29 cellular contexts compared by ENCODE assay signal in genomic region chr11:11251394-11251970, GRCh38.
DNase-seq lines count a peak whose midpoint lies in the region; ATAC-seq, FAIRE-seq and TF ChIP-seq lines count a peak whose summit lies in the region.
"Had no signal": no experiment of that assay in that cellular context is flagged by ENCODE, and none has a peak within 500 bp of the region (broad histone marks: within the 10 kb centered on the region; RNA-seq: fewer than 3 reads in every experiment).

No MANE protein-coding gene starts in this region.

- DNase-seq in HepG2 (ENCODE audit: low spot score) (no peak), right lobe of liver (no peak), OCI-LY7 (ENCODE audit: low spot score) (peak; percentile 53), iPS-NIHi11 (ENCODE audit: low spot score) (no peak)
- DNase-seq in activated CD4-positive, alpha-beta T cell treated with anti-CD3 and anti-CD28 coated beads for 1 hour: no peak
- DNase-seq: activated CD4-positive, alpha-beta memory T cell treated with anti-CD3 and anti-CD28 coated beads, Interleukin-2, amount 10 ng/mL, durations not matched to agents 7 days and 5 days; activated CD8-positive, alpha-beta memory T cell treated with anti-CD3 and anti-CD28 coated beads, Interleukin-2, amount 50 U/mL, for 48 hours; CD8-positive, alpha-beta T cell; effector CD4-positive, alpha-beta T cell; KBM-7; midbrain; naive thymus-derived CD4-positive, alpha-beta T cell; NCI-H1694; NCI-H524 treated with DMSO at 0.1 percent for 48 hours; occipital lobe; stimulated activated naive CD8-positive, alpha-beta T cell treated with anti-CD3 and anti-CD28 coated beads, Interleukin-15, Interleukin-2, amounts not matched to agents 100 U/mL and 50 U/mL, for 24 hours; testis had no signal

- no peak for ATAC-seq in HepG2
- ATAC-seq in right lobe of liver: no peak
- ATAC-seq in HG03108 (IDR thresholded peaks at IDR 0.05; ENCODE audit: unreplicated experiment): peak; percentile 47
- ATAC-seq in HG03196 (IDR thresholded peaks at IDR 0.05; ENCODE audit: unreplicated experiment): no peak
- ATAC-seq in GM21447 (IDR thresholded peaks at IDR 0.05; ENCODE audit: unreplicated experiment): no peak
- ATAC-seq: activated CD4-positive, CD25-positive, alpha-beta regulatory T cell treated with anti-CD3 and anti-CD28 coated beads, Interleukin-2, amount 50 U/mL, for 24 hours; activated naive CD4-positive, alpha-beta T cell treated with anti-CD3 and anti-CD28 coated beads, Interleukin-2, amount 50 U/mL, for 72 hours; CD8-positive, alpha-beta T cell; naive thymus-derived CD4-positive, alpha-beta T cell; stimulated activated naive CD8-positive, alpha-beta T cell treated with anti-CD3 and anti-CD28 coated beads, Interleukin-15, Interleukin-2, amounts not matched to agents 100 U/mL and 50 U/mL, for 24 hours had no signal

- H2AFZ ChIP-seq in HepG2 (ENCODE audit: low read length): no peak overlapping the region
- no peak overlapping the region for H2AFZ ChIP-seq in OCI-LY7 (ENCODE audit: low read length)

- H3K4me2 ChIP-seq in HepG2 (ENCODE audit: low read depth, low read length): no peak overlapping the region
- peak overlapping the region; percentile 37 for H3K4me2 ChIP-seq in OCI-LY7 (ENCODE audit: low read length)

- TF ChIP-seq CTCF in HepG2 (CRISPR knock-in tag; IDR thresholded peaks at IDR 0.05) (no peak), right lobe of liver (IDR thresholded peaks at IDR 0.05) (no peak), OCI-LY7 (conservative IDR thresholded peaks at IDR 0.05; ENCODE audit: low read length) (no peak)

- in situ Hi-C loops in HepG2 (cut with HindIII; ENCODE audit: extremely low pct_ligation_motif_present, low pct_unique_long_range_greater_than_20kb): no loop called here

- TF ChIP-seq RAD21 in HepG2 (CRISPR knock-in tag; IDR thresholded peaks at IDR 0.05): no peak

- no peaks in the 10 kb centered on the region for H4K20me1 ChIP-seq in HepG2 (ENCODE audit: insufficient read depth, low read length)
- no peaks in the 10 kb centered on the region for H4K20me1 ChIP-seq in OCI-LY7 (ENCODE audit: insufficient read depth, low read length)

- CTCF ChIA-PET in HepG2 (lab: Yijun Ruan, JAX; ENCODE audit: low intra/inter-chr PET ratio, low total read pairs) (no interaction called here), OCI-LY7 (lab: Charles Lee; ENCODE audit: unreplicated experiment) (no interaction called here)

- POLR2A ChIA-PET in HepG2 (lab: Yijun Ruan, JAX) (no interaction called here), OCI-LY7 (lab: Charles Lee) (interaction anchor here (1.4 to 1.9 kb wide), 2 partner anchors 10 to 19 kb away, joined by 3 to 5 read pairs; no protein-coding TSS in a partner anchor)

- BruUV-seq in HepG2 (replicated peaks; lab: Mats Ljungman, UMichigan) (no TSS peak), OCI-LY7 (replicated peaks; lab: Mats Ljungman, UMichigan) (no TSS peak)

- no peaks in the 10 kb centered on the region for H3K36me3 ChIP-seq in HepG2 (replicated peaks in 1 of 2; ENCODE audit: control insufficient read depth in 1 of 2, insufficient read depth in 2 of 2, low read length in 2 of 2)
- H3K36me3 ChIP-seq in right lobe of liver: no peaks in the 10 kb centered on the region
- H3K36me3 ChIP-seq in OCI-LY7 (ENCODE audit: insufficient read depth, low read length): no peaks in the 10 kb centered on the region

- intact Hi-C loops in HepG2 (cut with micrococcal nuclease; ENCODE audit: unreplicated experiment) (no loop called here), right lobe of liver (cut with DNase I) (no loop called here), OCI-LY7 (cut with micrococcal nuclease; ENCODE audit: unreplicated experiment) (no loop called here)

- no peak for FAIRE-seq in HepG2 (lab: Jason Lieb, UNC)
- FAIRE-seq: A204.1, bronchial epithelial cell, colon, keratinocyte, TTC549 had no signal

- H3K9ac ChIP-seq in HepG2 (ENCODE audit: insufficient read depth, low read depth, low read length): no peak overlapping the region

- peaks cover 0 to 4% of the 10 kb centered on the region in 2 experiments; a peak in 2 of 5 replicates for H3K27me3 ChIP-seq in HepG2 (ENCODE audit: control insufficient read depth in 1 of 2, insufficient read depth in 2 of 2, low read length in 2 of 2)
- H3K27me3 ChIP-seq in right lobe of liver: no peaks in the 10 kb centered on the region
- H3K27me3 ChIP-seq: testis had no signal

- 29% methylated on average over 4 of the region's 4 CpGs for WGBS in HepG2 (ENCODE audit: low lambda C conversion rate)
- WGBS in right lobe of liver (ENCODE audit: insufficient coverage, low coverage, low lambda C conversion rate, missing lambda C conversion rate): 61% methylated on average over 2 of the region's 4 CpGs

- TF ChIP-seq EP300 in HepG2 (IDR thresholded peaks at IDR 0.05; ENCODE audit: low read depth in 2 of 2, low read length in 2 of 2) (no peak), HepG2 (CRISPR knock-in tag; IDR thresholded peaks at IDR 0.05; ENCODE audit: borderline replicate concordance) (no peak)

- no peaks in the 10 kb centered on the region for H3K9me3 ChIP-seq in HepG2 (ENCODE audit: low read length)
- H3K9me3 ChIP-seq in right lobe of liver: no peaks in the 10 kb centered on the region
- H3K9me3 ChIP-seq in OCI-LY7 (ENCODE audit: low read length): no peaks in the 10 kb centered on the region
- H3K9me3 ChIP-seq: testis had no signal

- TF ChIP-seq POLR2A in HepG2 (IDR thresholded peaks at IDR 0.05; ENCODE audit: insufficient read depth in 1 of 2, low read depth in 2 of 2, low read length in 2 of 2) (no peak), right lobe of liver (IDR thresholded peaks at IDR 0.05) (no peak)

- H3K4me1 ChIP-seq in HepG2 (ENCODE audit: insufficient read depth, low read length): no peaks in the 10 kb centered on the region
- no peaks in the 10 kb centered on the region for H3K4me1 ChIP-seq in right lobe of liver
- H3K4me1 ChIP-seq in OCI-LY7 (ENCODE audit: insufficient read depth, low read length, poor library complexity, severe bottlenecking): peaks cover 45% of the 10 kb centered on the region
- H3K4me1 ChIP-seq: testis had no signal

- H3K4me3 ChIP-seq in HepG2 (replicated peaks in 1 of 3; ENCODE audit: insufficient read depth in 1 of 3, low read depth in 2 of 3, low read length in 3 of 3) (no peak overlapping the region), right lobe of liver (no peak overlapping the region), OCI-LY7 (ENCODE audit: low read depth, low read length, poor library complexity, severe bottlenecking) (no peak overlapping the region)
- H3K4me3 ChIP-seq: testis had no signal

- no peaks in the 10 kb centered on the region for H3K79me2 ChIP-seq in HepG2 (ENCODE audit: insufficient read depth, low read length)
- no peaks in the 10 kb centered on the region for H3K79me2 ChIP-seq in OCI-LY7 (ENCODE audit: insufficient read depth, low read depth, low read length)

- H3K9me2 ChIP-seq in OCI-LY7 (ENCODE audit: insufficient read depth, low read length): no peaks in the 10 kb centered on the region

- H3K27ac ChIP-seq in HepG2 (ENCODE audit: extremely low read length, insufficient read depth, low read length) (no peak overlapping the region), right lobe of liver (no peak overlapping the region), OCI-LY7 (ENCODE audit: low read depth, low read length, poor library complexity, severe bottlenecking) (peak overlapping the region; percentile 39)
- H3K27ac ChIP-seq: epithelial cell of prostate, RWPE1, testis had no signal

TF ChIP-seq in HepG2, 621 proteins besides CTCF, POLR2A, EP300 and RAD21:
- no peak for TF ChIP-seq ZFP62 (CRISPR knock-in tag; IDR thresholded peaks at IDR 0.05)
- TF ChIP-seq MNT (IDR thresholded peaks at IDR 0.05): 0 out of 2 replicates have a peak, but pooled peaks have one; percentile 36
TF ChIP-seq in HepG2: peak in this region for 1.
